Comparison of ENCODE assay signal across 15 cellular contexts in genomic region chr10:128657508-128657907, GRCh38.
"Had no signal": no experiment of that assay in that cellular context is flagged by ENCODE, and none has a peak within 500 bp of the region (broad histone marks: within the 10 kb centered on the region; RNA-seq: fewer than 3 reads in every experiment).

No MANE protein-coding gene starts in this region.

- FAIRE-seq: endothelial cell of umbilical vein had no signal

- ATAC-seq: foreskin keratinocyte; left colon; naive thymus-derived CD4-positive, alpha-beta T cell; right cardiac atrium; stimulated activated memory B cell treated with anti-CD40 and anti-IgM and Interleukin-4, amounts not matched to agents 10 μg/mL and 1 μg/mL and 100 μg/mL, for 72 hours had no signal

- H3K9me3 ChIP-seq: colonic mucosa, ovary, tibial artery, upper lobe of left lung, vagina had no signal

- DNase-seq: colonic mucosa; effector CD4-positive, alpha-beta T cell; endodermal cell; erythroblast; foreskin keratinocyte; left colon; naive thymus-derived CD4-positive, alpha-beta T cell; ovary; right cardiac atrium; stimulated activated CD4-positive, alpha-beta T cell treated with anti-CD3 and anti-CD28 coated beads, Interleukin-4, amount 100 ng/mL, for 24 hours; tibial artery; upper lobe of left lung had no signal

- H3K27me3 ChIP-seq: colonic mucosa, foreskin keratinocyte, ovary, tibial artery, upper lobe of left lung, vagina had no signal

- H3K36me3 ChIP-seq: colonic mucosa, ovary, tibial artery, upper lobe of left lung, vagina had no signal

- H3K4me3 ChIP-seq: colonic mucosa, ovary, tibial artery, upper lobe of left lung, vagina had no signal

- H3K27ac ChIP-seq: colonic mucosa, foreskin keratinocyte, ovary, tibial artery, upper lobe of left lung, vagina had no signal

- H3K4me1 ChIP-seq: colonic mucosa, foreskin keratinocyte, tibial artery, upper lobe of left lung, vagina had no signal
